ENCODE assay signal across 18 cellular contexts in the genomic region with DNA sequence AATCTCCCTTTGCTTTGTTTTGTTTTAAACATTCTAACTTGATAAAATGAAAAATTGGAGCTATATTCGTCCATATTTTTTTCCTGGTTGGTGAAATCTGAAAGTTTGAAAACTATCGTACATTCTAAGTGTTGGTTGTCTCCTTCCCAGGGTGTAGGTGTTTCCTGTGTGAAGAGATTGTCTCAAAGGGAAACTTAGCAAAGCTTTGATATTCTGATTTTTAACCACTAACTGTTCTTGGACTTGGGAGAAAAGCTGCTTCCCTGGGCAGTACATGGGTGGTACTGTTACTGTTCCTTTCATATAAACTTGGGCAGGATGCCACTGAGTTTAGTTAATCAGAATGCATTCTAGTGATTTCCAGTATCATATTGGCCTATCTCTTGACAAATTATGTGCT.
DNase-seq lines count a peak whose midpoint lies in the region; ATAC-seq, FAIRE-seq and TF ChIP-seq lines count a peak whose summit lies in the region.
"Had no signal": no experiment of that assay in that cellular context is flagged by ENCODE, and none has a peak within 500 bp of the region (broad histone marks: within the 10 kb centered on the region; RNA-seq: fewer than 3 reads in every experiment).

No MANE protein-coding gene starts in this region.

- no peaks in the 10 kb centered on the region for H3K9me3 Mint-ChIP-seq in central memory CD8-positive, alpha-beta T cell

- H3K36me3 Mint-ChIP-seq in central memory CD8-positive, alpha-beta T cell (ENCODE audit: insufficient read depth) = peaks cover 2% of the 10 kb centered on the region

- no peaks in the 10 kb centered on the region for H3K9me3 ChIP-seq in A549
- H3K9me3 ChIP-seq: Peyer's patch, SJSA1 had no signal

- no peak overlapping the region for H3K4me2 ChIP-seq in A549

- no peaks in the 10 kb centered on the region for H3K27me3 Mint-ChIP-seq in central memory CD8-positive, alpha-beta T cell

- TF ChIP-seq POLR2A in A549 (IDR thresholded peaks at IDR 0.05; ENCODE audit: low read length) = no peak

- TF ChIP-seq CTCF in A549 (IDR thresholded peaks at IDR 0.05) (no peak), GM10248 (IDR thresholded peaks at IDR 0.05; ENCODE audit: control extremely low read depth, extremely low read depth, low read depth, missing control alignments) (no peak)

- TF ChIP-seq EP300 in A549 (IDR thresholded peaks at IDR 0.05) = no peak

- no peak for ATAC-seq in A549
- ATAC-seq in central memory CD8-positive, alpha-beta T cell (replicated peaks; ENCODE audit: extremely low read depth, poor library complexity, severe bottlenecking) = no peak
- ATAC-seq in HG02642 (IDR thresholded peaks at IDR 0.05; ENCODE audit: poor library complexity, unreplicated experiment) = no peak
- ATAC-seq: K562 had no signal

- no peak for TF ChIP-seq RAD21 in A549 (conservative IDR thresholded peaks at IDR 0.05 in 1 of 2, IDR thresholded peaks at IDR 0.05 in 1 of 2)

- no peak overlapping the region for H3K27ac ChIP-seq in A549
- H3K27ac ChIP-seq: Peyer's patch, SJSA1 had no signal

- POLR2A ChIA-PET in A549 (lab: Yijun Ruan, JAX) (no interaction called here), GM10248 (lab: Yijun Ruan, JAX) (no interaction called here)

- DNase-seq in A549 (ENCODE audit: low read depth in 1 of 2, low spot score in 1 of 2) (no peak), COLO829 (ENCODE audit: low spot score) (peak; percentile 34), iris pigment epithelial cell (ENCODE audit: low read depth) (peak; percentile 15), GM10248 (ENCODE audit: extremely low spot score) (no peak)
- no peak for DNase-seq in central memory CD8-positive, alpha-beta T cell (ENCODE audit: low spot score in 2 of 2)
- DNase-seq in activated effector memory CD4-positive, alpha-beta T cell treated with Interleukin-2 at 50 U/mL for 16 hours = no peak
- DNase-seq: ACHN; C1 segment of cervical spinal cord; DMS79 treated with DMSO at 0.1 percent for 48 hours; NCI-H1105; NCI-H2081; NK-92 treated with Interleukin-12 subunit alpha and Interleukin-12 subunit beta, amount 100 ng/mL, for 24 hours; Peyer's patch had no signal

- H3K4me3 ChIP-seq in A549 = no peak overlapping the region
- H3K4me3 ChIP-seq: K562, Peyer's patch, SJSA1 had no signal

- H3K4me1 Mint-ChIP-seq in central memory CD8-positive, alpha-beta T cell = peaks cover 76% of the 10 kb centered on the region

- CTCF ChIA-PET in A549 (lab: Yijun Ruan, JAX) (no interaction called here), GM10248 (lab: Yijun Ruan, JAX) (interaction anchor here (1.3 kb wide), 1 partner anchor 12 kb away, joined by 5 read pairs; no protein-coding TSS in a partner anchor)

- H3K4me1 ChIP-seq in A549 = 0 out of 3 replicates have a peak, but pooled peaks cover 4% of the 10 kb centered on the region
- H3K4me1 ChIP-seq: Peyer's patch had no signal

- FAIRE-seq in A549 (lab: Jason Lieb, UNC) = peak; percentile 7
- FAIRE-seq: G401.6, H54, K562 had no signal

- H3K27ac Mint-ChIP-seq in central memory CD8-positive, alpha-beta T cell (ENCODE audit: low read depth) = no peak overlapping the region

- peak overlapping the region; percentile 2 for H3K4me3 Mint-ChIP-seq in central memory CD8-positive, alpha-beta T cell

- 77% methylated on average over 2 of the region's 2 CpGs for WGBS in A549 (ENCODE audit: missing lambda C conversion rate)

TF ChIP-seq in A549, 52 proteins besides CTCF, POLR2A, EP300 and RAD21:
- TF ChIP-seq NFE2L2 (conservative IDR thresholded peaks at IDR 0.05; ENCODE audit: low read length) = no peak
- TF ChIP-seq EHF (CRISPR knock-in tag; IDR thresholded peaks at IDR 0.05) = no peak
- no peak for TF ChIP-seq CHD4 (IDR thresholded peaks at IDR 0.05; ENCODE audit: borderline replicate concordance)
- no peak for TF ChIP-seq CBX8 (IDR thresholded peaks at IDR 0.05)
- no peak for TF ChIP-seq CBX2 (IDR thresholded peaks at IDR 0.05; ENCODE audit: borderline replicate concordance, low read depth)
- TF ChIP-seq MAFK (IDR thresholded peaks at IDR 0.05; ENCODE audit: partially characterized antibody) = no peak
- TF ChIP-seq NR3C1 (IDR thresholded peaks at IDR 0.05) = no peak
- TF ChIP-seq ZFP36 (IDR thresholded peaks at IDR 0.05; ENCODE audit: borderline replicate concordance, partially characterized antibody) = no peak
- no peak for TF ChIP-seq ZNF302 (CRISPR knock-in tag; IDR thresholded peaks at IDR 0.05)
- TF ChIP-seq JUN (IDR thresholded peaks at IDR 0.05) = no peak
- TF ChIP-seq MYC (IDR thresholded peaks at IDR 0.05; ENCODE audit: borderline replicate concordance, low read length) = no peak
- TF ChIP-seq SMC3 (IDR thresholded peaks at IDR 0.05) = no peak
- TF ChIP-seq TP53 (CRISPR knock-in tag; IDR thresholded peaks at IDR 0.05) = no peak
- TF ChIP-seq, protein P1, sequence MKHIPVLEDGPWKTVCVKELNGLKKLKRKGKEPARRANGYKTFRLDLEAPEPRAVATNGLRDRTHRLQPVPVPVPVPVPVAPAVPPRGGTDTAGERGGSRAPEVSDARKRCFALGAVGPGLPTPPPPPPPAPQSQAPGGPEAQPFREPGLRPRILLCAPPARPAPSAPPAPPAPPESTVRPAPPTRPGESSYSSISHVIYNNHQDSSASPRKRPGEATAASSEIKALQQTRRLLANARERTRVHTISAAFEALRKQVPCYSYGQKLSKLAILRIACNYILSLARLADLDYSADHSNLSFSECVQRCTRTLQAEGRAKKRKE (CRISPR knock-in tag; IDR thresholded peaks at IDR 0.05; ENCODE audit: low read depth) = no peak
- no peak for TF ChIP-seq HOXA7 (CRISPR knock-in tag; IDR thresholded peaks at IDR 0.05)
- TF ChIP-seq, protein P2, sequence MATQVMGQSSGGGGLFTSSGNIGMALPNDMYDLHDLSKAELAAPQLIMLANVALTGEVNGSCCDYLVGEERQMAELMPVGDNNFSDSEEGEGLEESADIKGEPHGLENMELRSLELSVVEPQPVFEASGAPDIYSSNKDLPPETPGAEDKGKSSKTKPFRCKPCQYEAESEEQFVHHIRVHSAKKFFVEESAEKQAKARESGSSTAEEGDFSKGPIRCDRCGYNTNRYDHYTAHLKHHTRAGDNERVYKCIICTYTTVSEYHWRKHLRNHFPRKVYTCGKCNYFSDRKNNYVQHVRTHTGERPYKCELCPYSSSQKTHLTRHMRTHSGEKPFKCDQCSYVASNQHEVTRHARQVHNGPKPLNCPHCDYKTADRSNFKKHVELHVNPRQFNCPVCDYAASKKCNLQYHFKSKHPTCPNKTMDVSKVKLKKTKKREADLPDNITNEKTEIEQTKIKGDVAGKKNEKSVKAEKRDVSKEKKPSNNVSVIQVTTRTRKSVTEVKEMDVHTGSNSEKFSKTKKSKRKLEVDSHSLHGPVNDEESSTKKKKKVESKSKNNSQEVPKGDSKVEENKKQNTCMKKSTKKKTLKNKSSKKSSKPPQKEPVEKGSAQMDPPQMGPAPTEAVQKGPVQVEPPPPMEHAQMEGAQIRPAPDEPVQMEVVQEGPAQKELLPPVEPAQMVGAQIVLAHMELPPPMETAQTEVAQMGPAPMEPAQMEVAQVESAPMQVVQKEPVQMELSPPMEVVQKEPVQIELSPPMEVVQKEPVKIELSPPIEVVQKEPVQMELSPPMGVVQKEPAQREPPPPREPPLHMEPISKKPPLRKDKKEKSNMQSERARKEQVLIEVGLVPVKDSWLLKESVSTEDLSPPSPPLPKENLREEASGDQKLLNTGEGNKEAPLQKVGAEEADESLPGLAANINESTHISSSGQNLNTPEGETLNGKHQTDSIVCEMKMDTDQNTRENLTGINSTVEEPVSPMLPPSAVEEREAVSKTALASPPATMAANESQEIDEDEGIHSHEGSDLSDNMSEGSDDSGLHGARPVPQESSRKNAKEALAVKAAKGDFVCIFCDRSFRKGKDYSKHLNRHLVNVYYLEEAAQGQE (IDR thresholded peaks at IDR 0.05) = no peak
- TF ChIP-seq RFX5 (IDR thresholded peaks at IDR 0.05) = no peak
- TF ChIP-seq ZC3H11A (IDR thresholded peaks at IDR 0.05) = no peak
- no peak for TF ChIP-seq RARB (CRISPR knock-in tag; IDR thresholded peaks at IDR 0.05)

Comparison
In these comparisons a context has a peak if more than half of its experiments do, and no peak if none do; other contexts are left out.
1. DNase-seq: peak in COLO829 (single experiment) and iris pigment epithelial cell (single experiment); none in A549 (0 of 2), central memory CD8-positive, alpha-beta T cell (0 of 2), GM10248 (single experiment) and activated effector memory CD4-positive, alpha-beta T cell treated with Interleukin-2 at 50 U/mL for 16 hours (single experiment).